In the genomic region with DNA sequence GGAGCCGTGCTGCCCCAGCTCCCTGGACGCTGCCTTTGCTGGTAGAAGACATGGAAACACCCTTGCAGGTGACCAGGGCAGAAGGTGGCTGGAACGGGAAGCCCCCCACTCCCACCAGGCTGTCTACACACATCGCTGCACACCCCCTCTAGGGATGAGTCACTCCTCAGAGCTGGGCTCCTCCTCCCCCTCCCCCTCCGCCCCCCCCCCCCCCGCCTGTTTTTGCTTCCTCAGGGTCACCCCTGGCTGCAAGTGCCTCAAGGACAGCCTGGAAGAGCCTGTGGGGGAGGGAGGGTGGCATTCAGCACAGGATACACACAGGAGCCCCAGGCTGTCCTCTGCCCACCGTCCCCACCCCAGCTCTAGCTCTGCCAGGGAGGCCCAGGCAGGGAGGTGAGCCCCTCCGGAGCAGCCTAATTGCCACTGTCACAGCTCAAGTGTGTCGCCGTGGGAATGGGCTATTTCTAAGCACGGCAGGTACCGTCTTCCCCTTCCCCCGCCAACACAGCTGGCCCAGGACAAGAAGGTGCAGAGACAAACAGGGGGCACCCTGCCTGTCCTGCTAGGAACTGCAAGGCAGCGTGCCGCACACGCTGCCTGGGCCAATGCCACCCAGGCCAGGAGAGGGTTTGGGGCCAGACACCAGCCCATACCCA, we compare ENCODE assay signal across 9 cellular contexts. TPM values are rescaled to one million over a fixed set of nuclear protein-coding genes. Genes with fewer than 3 reads are reported as not detected.
DNase-seq lines count a peak whose midpoint lies in the region; ATAC-seq and TF ChIP-seq lines count a peak whose summit lies in the region.
"Had no signal": no experiment of that assay in that cellular context is flagged by ENCODE, and none has a peak within 500 bp of the region (broad histone marks: within the 10 kb centered on the region; RNA-seq: fewer than 3 reads in every experiment).

No MANE protein-coding gene starts in this region.

- H3K27me3 ChIP-seq in Panc1 (ENCODE audit: control insufficient read depth, insufficient read depth, low read length) = no peaks in the 10 kb centered on the region

- H3K27ac ChIP-seq in Panc1 (ENCODE audit: low read length) (no peak overlapping the region), coronary artery (no peak overlapping the region)

- H3K4me1 Mint-ChIP-seq in activated naive CD4-positive, alpha-beta T cell treated with anti-CD3 and anti-CD28 coated beads, Interleukin-2, amount 50 U/mL, for 24 hours = peaks cover 10% of the 10 kb centered on the region

- CTCF ChIA-PET in Panc1 (lab: Charles Lee) = interaction anchor here (0.6 kb wide), 1 partner anchor 222 kb away, joined by 5 read pairs; the partner anchor contains the start of gene AURKAIP1

- peak overlapping the region; percentile 45 for H3K4me3 Mint-ChIP-seq in activated naive CD4-positive, alpha-beta T cell treated with anti-CD3 and anti-CD28 coated beads, Interleukin-2, amount 50 U/mL, for 24 hours

- in situ Hi-C loops in Panc1 (cut with HindIII; ENCODE audit: low pct_unique_long_range_greater_than_20kb, low sequenced_read_pairs) = no loop called here

- no peaks in the 10 kb centered on the region for H3K36me3 ChIP-seq in Panc1 (ENCODE audit: control insufficient read depth, insufficient read depth, low read length)

- no TSS peak for BruUV-seq in Panc1 (replicated peaks; lab: Mats Ljungman, UMichigan)

- peaks cover 10% of the 10 kb centered on the region for H3K4me1 ChIP-seq in Panc1 (ENCODE audit: control insufficient read depth, insufficient read depth, low read length)

- H3K4me3 ChIP-seq in Panc1 (ENCODE audit: low read depth in 2 of 2, low read length in 2 of 2) = no peak overlapping the region
- H3K4me3 ChIP-seq in fibroblast of villous mesenchyme (ENCODE audit: low read depth, low read length) = no peak overlapping the region
- H3K4me3 ChIP-seq in coronary artery = no peak overlapping the region

- intact Hi-C loops in Panc1 (cut with micrococcal nuclease; ENCODE audit: unreplicated experiment) = no loop called here

- H3K9me3 Mint-ChIP-seq in activated naive CD4-positive, alpha-beta T cell treated with anti-CD3 and anti-CD28 coated beads, Interleukin-2, amount 50 U/mL, for 24 hours = no peaks in the 10 kb centered on the region

- no peak overlapping the region for H3K27ac Mint-ChIP-seq in activated naive CD4-positive, alpha-beta T cell treated with anti-CD3 and anti-CD28 coated beads, Interleukin-2, amount 50 U/mL, for 24 hours

- ATAC-seq in Panc1 (peak; percentile 70), HG02571 (IDR thresholded peaks at IDR 0.05; ENCODE audit: unreplicated experiment) (no peak)
- ATAC-seq in stimulated activated naive CD8-positive, alpha-beta T cell treated with anti-CD3 and anti-CD28 coated beads, Interleukin-15, Interleukin-2, amounts not matched to agents 100 U/mL and 50 U/mL, for 24 hours = peak; percentile 44

- POLR2A ChIA-PET in Panc1 (lab: Charles Lee) = interaction anchor here (1.2 kb wide), 1 partner anchor 21 kb away, joined by 4 read pairs; no protein-coding TSS in a partner anchor

- no peaks in the 10 kb centered on the region for H3K36me3 Mint-ChIP-seq in activated naive CD4-positive, alpha-beta T cell treated with anti-CD3 and anti-CD28 coated beads, Interleukin-2, amount 50 U/mL, for 24 hours

- no peaks in the 10 kb centered on the region for H3K27me3 Mint-ChIP-seq in activated naive CD4-positive, alpha-beta T cell treated with anti-CD3 and anti-CD28 coated beads, Interleukin-2, amount 50 U/mL, for 24 hours

- no peak for DNase-seq in activated naive CD4-positive, alpha-beta T cell treated with Interleukin-2 at 50 U/mL for 16 hours
- DNase-seq in Panc1 (ENCODE audit: low read depth, low spot score) = no peak
- DNase-seq in fibroblast of villous mesenchyme (ENCODE audit: low read depth) = no peak
- DNase-seq in stimulated activated naive CD8-positive, alpha-beta T cell treated with anti-CD3 and anti-CD28 coated beads, Interleukin-15, Interleukin-2, amounts not matched to agents 100 U/mL and 50 U/mL, for 24 hours = peak; percentile 32
- DNase-seq in coronary artery (ENCODE audit: low spot score) = no peak
- DNase-seq in NCI-H2196 (lab: John Stamatoyannopoulos, UW; ENCODE audit: unreplicated experiment) = no peak
- DNase-seq: activated CD4-positive, alpha-beta T cell treated with anti-CD3 and anti-CD28 coated beads, Interleukin-2, amount 50 U/mL, for 4 hours had no signal

- TF ChIP-seq CTCF in Panc1 (IDR thresholded peaks at IDR 0.05) (no peak; the same call in 1 of the 2 replicates), fibroblast of villous mesenchyme (IDR thresholded peaks at IDR 0.05; ENCODE audit: insufficient read depth, low read depth, low read length) (peak; percentile 48), coronary artery (IDR thresholded peaks at IDR 0.05) (no peak)

- no peaks in the 10 kb centered on the region for H3K9me3 ChIP-seq in Panc1 (ENCODE audit: control insufficient read depth, insufficient read depth, low read depth, low read length)

RNA-seq across cellular contexts. Expression of gene FNDC10, which starts 2.5 kb away (rescaled TPM):
- total RNA-seq in Panc1 (2021; ENCODE audit: unreplicated experiment) (16.2 TPM), fibroblast of villous mesenchyme (0.43 and 2.6 TPM in 2 replicates)
- polyA plus RNA-seq in Panc1 (2012; ENCODE audit: insufficient read length) = 22.7 TPM

RNA-seq across cellular contexts. Expression of gene MIB2, which starts 17.9 kb away (rescaled TPM):
- total RNA-seq in Panc1 (2021; ENCODE audit: unreplicated experiment) = 74.5 TPM
- polyA plus RNA-seq in Panc1 (2012; ENCODE audit: insufficient read length) = 92.4 TPM
- 58.7 and 62.8 TPM in 2 replicates for total RNA-seq in fibroblast of villous mesenchyme

RNA-seq across cellular contexts. Expression of gene SSU72, which starts 22.7 kb away (rescaled TPM):
- total RNA-seq in Panc1 (2021; ENCODE audit: unreplicated experiment) (217 TPM), fibroblast of villous mesenchyme (58.7 and 68.6 TPM in 2 replicates)
- polyA plus RNA-seq in Panc1 (2012; ENCODE audit: insufficient read length) = 240 TPM

RNA-seq across cellular contexts. Expression of gene MMP23B, which starts 34.6 kb away (rescaled TPM):
- total RNA-seq in Panc1 (2021; ENCODE audit: unreplicated experiment) = 5.0 TPM
- polyA plus RNA-seq in Panc1 (2012; ENCODE audit: insufficient read length) = 4.7 TPM
- 6.5 and 11.0 TPM in 2 replicates for total RNA-seq in fibroblast of villous mesenchyme

RNA-seq across cellular contexts. Expression of gene TMEM240, which starts 57.0 kb away (rescaled TPM):
- total RNA-seq in Panc1 (2021; ENCODE audit: unreplicated experiment) (4.1 TPM), fibroblast of villous mesenchyme (2.2 and 2.3 TPM in 2 replicates)
- polyA plus RNA-seq in Panc1 (2012; ENCODE audit: insufficient read length) = 4.4 TPM
